Comparison of ENCODE assay signal across 24 cellular contexts in the genomic region with DNA sequence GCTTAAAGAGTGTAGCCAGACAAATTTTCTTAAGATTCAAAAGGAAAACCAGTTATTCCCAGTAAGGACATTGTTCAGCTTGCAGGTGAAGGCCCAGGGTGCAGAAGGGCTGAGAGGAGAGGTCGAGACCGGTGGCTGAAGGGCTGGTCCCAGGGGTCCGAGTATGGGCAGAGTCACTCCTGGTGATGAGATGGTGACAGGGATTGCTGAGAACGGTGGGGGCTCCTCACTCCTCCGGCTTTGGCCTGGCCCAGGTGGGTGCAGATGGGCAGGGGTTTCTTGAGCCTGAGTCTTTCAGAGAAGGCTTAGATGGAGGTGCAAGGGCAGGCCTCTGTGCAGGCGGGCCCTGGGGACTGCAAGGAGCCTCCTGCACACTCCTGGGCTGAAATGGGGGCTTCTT.
"Had no signal": no experiment of that assay in that cellular context is flagged by ENCODE, and none has a peak within 500 bp of the region (broad histone marks: within the 10 kb centered on the region; RNA-seq: fewer than 3 reads in every experiment).

No MANE protein-coding gene starts in this region.

- ATAC-seq: effector memory CD8-positive, alpha-beta T cell; left ventricle myocardium superior; mucosa of descending colon; psoas muscle; right cardiac atrium; stimulated activated naive CD8-positive, alpha-beta T cell treated with anti-CD3 and anti-CD28 coated beads, Interleukin-15, amount 100 ng/mL, for 72 hours had no signal

- H3K27ac ChIP-seq: colonic mucosa, lower lobe of right lung, ovary, psoas muscle, sigmoid colon, thoracic aorta, tibial nerve, upper lobe of left lung, uterus had no signal

- H3K4me1 ChIP-seq: colonic mucosa, lower lobe of right lung, psoas muscle, sigmoid colon, tibial nerve, upper lobe of left lung, uterus had no signal

- H3K27ac Mint-ChIP-seq: immature natural killer cell; nephron; stimulated activated naive CD8-positive, alpha-beta T cell treated with anti-CD3 and anti-CD28 coated beads, Interleukin-15, amount 100 ng/mL, for 72 hours had no signal

- H3K9me3 Mint-ChIP-seq: central memory CD8-positive, alpha-beta T cell; effector memory CD8-positive, alpha-beta T cell; immature natural killer cell; nephron; stimulated activated naive CD8-positive, alpha-beta T cell treated with anti-CD3 and anti-CD28 coated beads, Interleukin-15, amount 100 ng/mL, for 72 hours had no signal

- H3K27me3 Mint-ChIP-seq: stimulated activated naive CD8-positive, alpha-beta T cell treated with anti-CD3 and anti-CD28 coated beads, Interleukin-15, amount 100 ng/mL, for 72 hours had no signal

- H3K4me3 Mint-ChIP-seq: central memory CD8-positive, alpha-beta T cell; effector memory CD8-positive, alpha-beta T cell; immature natural killer cell; naive B cell; nephron; stimulated activated naive CD8-positive, alpha-beta T cell treated with anti-CD3 and anti-CD28 coated beads, Interleukin-15, amount 100 ng/mL, for 72 hours had no signal

- H3K36me3 Mint-ChIP-seq: immature natural killer cell had no signal

- H3K9me3 ChIP-seq: colonic mucosa, lower lobe of right lung, mucosa of descending colon, ovary, psoas muscle, sigmoid colon, thoracic aorta, tibial nerve, upper lobe of left lung, uterus had no signal

- H3K4me1 Mint-ChIP-seq: central memory CD8-positive, alpha-beta T cell; immature natural killer cell; nephron had no signal

- DNase-seq: colonic mucosa; dermis blood vessel endothelial cell; effector memory CD8-positive, alpha-beta T cell; hypothalamus; immature natural killer cell; left ventricle myocardium superior; lower lobe of right lung; mucosa of descending colon; naive B cell; nucleus accumbens; ovary; psoas muscle; right cardiac atrium; sigmoid colon; stimulated activated CD4-positive, alpha-beta T cell treated with anti-CD3 and anti-CD28 coated beads, Interleukin-2, amount 100 ng/mL, for 24 hours; stimulated activated CD4-positive, alpha-beta T cell treated with anti-CD3 and anti-CD28 coated beads, Interleukin-4, amount 100 ng/mL, for 4 hours; stimulated activated naive CD4-positive, alpha-beta T cell; stimulated activated naive CD8-positive, alpha-beta T cell treated with anti-CD3 and anti-CD28 coated beads, Interleukin-15, amount 100 ng/mL, for 72 hours; uterus had no signal

- H3K27me3 ChIP-seq: colonic mucosa, ovary, sigmoid colon, tibial nerve, upper lobe of left lung, uterus had no signal
